In genomic region chr17:73192894-73193701, GRCh38 we compare ENCODE assay signal across 8 cellular contexts. TPM values are rescaled to one million over a fixed set of nuclear protein-coding genes. Genes with fewer than 3 reads are reported as not detected.
DNase-seq lines count a peak whose midpoint lies in the region; ATAC-seq and TF ChIP-seq lines count a peak whose summit lies in the region.

Gene COG1, plus strand, starts transcription at chr17:73193055. Its CDS starts 15 bp downstream, at chr17:73193070.

- H3K4me1 Mint-ChIP-seq in T-helper 1 cell treated with Interleukin-12 subunit alpha and Interleukin-12 subunit beta and Interleukin-4 antibody, amounts not matched to agents 30 μg/mL and 1 μg/mL, for 36 hours (ENCODE audit: low read depth) = peaks cover 16% of the 10 kb centered on the region

- no peaks in the 10 kb centered on the region for H3K9me3 ChIP-seq in left ventricle myocardium inferior (replicated peaks)
- no peaks in the 10 kb centered on the region for H3K9me3 ChIP-seq in prostate gland
- no peaks in the 10 kb centered on the region for H3K9me3 ChIP-seq in upper lobe of right lung

- intact Hi-C loops in left ventricle myocardium inferior (cut with micrococcal nuclease) (no loop called here), prostate gland (cut with DNase I) (loop anchor here (5.0 to 10.0 kb wide), 3 partner anchors 39 to 172 kb away; a partner anchor contains a TSS), upper lobe of right lung (cut with DNase I) (no loop called here)

- ATAC-seq in HG02678 (IDR thresholded peaks at IDR 0.05; ENCODE audit: unreplicated experiment) (peak; percentile 77), upper lobe of right lung (peak; percentile 92)

- H3K27me3 Mint-ChIP-seq in T-helper 1 cell treated with Interleukin-12 subunit alpha and Interleukin-12 subunit beta and Interleukin-4 antibody, amounts not matched to agents 30 μg/mL and 1 μg/mL, for 36 hours (ENCODE audit: low read depth) = no peaks in the 10 kb centered on the region

- peak; percentile 55 for TF ChIP-seq POLR2A in prostate gland (IDR thresholded peaks at IDR 0.05)

- H3K27ac ChIP-seq in left ventricle myocardium inferior (replicated peaks) = peak within 1 kb of the TSS; percentile 91
- peak within 1 kb of the TSS; percentile 84 to 87 for H3K27ac ChIP-seq in prostate gland
- peak within 1 kb of the TSS; percentile 87 for H3K27ac ChIP-seq in upper lobe of right lung

- H3K9me3 Mint-ChIP-seq in T-helper 1 cell treated with Interleukin-12 subunit alpha and Interleukin-12 subunit beta and Interleukin-4 antibody, amounts not matched to agents 30 μg/mL and 1 μg/mL, for 36 hours = no peaks in the 10 kb centered on the region

- peak within 1 kb of the TSS; percentile 99 for H3K4me3 Mint-ChIP-seq in T-helper 1 cell treated with Interleukin-12 subunit alpha and Interleukin-12 subunit beta and Interleukin-4 antibody, amounts not matched to agents 30 μg/mL and 1 μg/mL, for 36 hours

- H3K36me3 Mint-ChIP-seq in T-helper 1 cell treated with Interleukin-12 subunit alpha and Interleukin-12 subunit beta and Interleukin-4 antibody, amounts not matched to agents 30 μg/mL and 1 μg/mL, for 36 hours (ENCODE audit: low read depth) = peaks cover 20% of the 10 kb centered on the region

- TF ChIP-seq CTCF in GM12865 (IDR thresholded peaks at IDR 0.05; ENCODE audit: insufficient read depth, low read depth, low read length, missing control alignments) = no peak
- TF ChIP-seq CTCF in left ventricle myocardium inferior (IDR thresholded peaks at IDR 0.05; ENCODE audit: borderline replicate concordance) = no peak
- no peak for TF ChIP-seq CTCF in prostate gland (IDR thresholded peaks at IDR 0.05)
- no peak for TF ChIP-seq CTCF in upper lobe of right lung (IDR thresholded peaks at IDR 0.05)

- H3K4me1 ChIP-seq in left ventricle myocardium inferior = peaks cover 35% of the 10 kb centered on the region
- H3K4me1 ChIP-seq in prostate gland (replicated peaks) = peaks cover 12% of the 10 kb centered on the region
- H3K4me1 ChIP-seq in upper lobe of right lung = peaks cover 14% of the 10 kb centered on the region

- peak within 1 kb of the TSS; percentile 74 for H3K4me3 ChIP-seq in GM12865 (ENCODE audit: low read depth, low read length)
- peak within 1 kb of the TSS; percentile 96 for H3K4me3 ChIP-seq in left ventricle myocardium inferior
- peak within 1 kb of the TSS; percentile 74 to 98 for H3K4me3 ChIP-seq in prostate gland
- peak within 1 kb of the TSS; percentile 96 for H3K4me3 ChIP-seq in upper lobe of right lung

- under 1% methylated on average over 15 of the region's 84 CpGs for WGBS in prostate gland

- H3K36me3 ChIP-seq in left ventricle myocardium inferior (peaks cover 18% of the 10 kb centered on the region), prostate gland (peaks cover 6 to 9% of the 10 kb centered on the region in 2 donors), upper lobe of right lung (peaks cover 17% of the 10 kb centered on the region)

- H3K27me3 ChIP-seq in left ventricle myocardium inferior (ENCODE audit: low read depth) (no peaks in the 10 kb centered on the region), prostate gland (replicated peaks; ENCODE audit: insufficient read depth) (no peaks in the 10 kb centered on the region), upper lobe of right lung (no peaks in the 10 kb centered on the region)

- DNase-seq in GM12865 (ENCODE audit: low read depth) = peak; percentile 95
- DNase-seq in NCI-H146 treated with DMSO at 0.1 percent for 48 hours (lab: John Stamatoyannopoulos, UW; ENCODE audit: unreplicated experiment) = peak; percentile 70
- DNase-seq in amniotic epithelial cell (ENCODE audit: low read depth) = peak; percentile 73
- DNase-seq in left ventricle myocardium inferior = peak; percentile 88
- DNase-seq in prostate gland (ENCODE audit: low spot score) = peak; percentile 71
- peak; percentile 92 for DNase-seq in upper lobe of right lung

- peak within 1 kb of the TSS; percentile 98 for H3K27ac Mint-ChIP-seq in T-helper 1 cell treated with Interleukin-12 subunit alpha and Interleukin-12 subunit beta and Interleukin-4 antibody, amounts not matched to agents 30 μg/mL and 1 μg/mL, for 36 hours

RNA-seq across cellular contexts. Expression of gene COG1, which starts in this region (rescaled TPM):
- 44.7 TPM for total RNA-seq in left ventricle myocardium inferior
- total RNA-seq in prostate gland = 10 to 100 TPM; 34.6 to 52.5 TPM
- total RNA-seq in upper lobe of right lung = 37.0 TPM

Comparison
In these comparisons a context has a peak if more than half of its experiments do, and no peak if none do; other contexts are left out.
1. Peak in every context shown above with its lines: DNase-seq, ATAC-seq, H3K4me3 ChIP-seq and H3K27ac ChIP-seq.